In the genomic region with DNA sequence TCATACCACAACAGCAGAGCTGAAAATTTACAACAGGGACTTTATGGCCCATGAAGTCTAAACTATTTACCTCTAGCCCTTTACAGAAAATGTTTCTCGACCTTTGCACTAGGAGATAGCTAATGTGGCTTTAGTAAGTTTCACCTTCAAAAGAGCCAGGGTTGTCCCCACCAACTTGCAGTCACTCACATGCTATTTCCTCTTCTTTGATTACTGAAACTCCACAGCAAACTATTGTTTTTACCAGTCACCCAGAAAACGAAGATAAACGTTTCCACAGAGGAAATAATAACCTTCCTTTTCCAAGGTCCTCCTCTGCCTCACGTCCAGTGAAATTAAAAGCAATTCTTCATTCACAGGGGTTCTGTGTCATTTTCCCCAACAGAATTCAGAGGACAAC, we compare ENCODE assay signal across 10 cellular contexts. TPM values are rescaled to one million over a fixed set of nuclear protein-coding genes. Genes with fewer than 3 reads are reported as not detected.
A peak's percentile ranks its signal among the peaks of the same experiment; 100 is the strongest.
DNase-seq lines count a peak whose midpoint lies in the region; ATAC-seq, FAIRE-seq and TF ChIP-seq lines count a peak whose summit lies in the region.
"Had no signal": no experiment of that assay in that cellular context is flagged by ENCODE, and none has a peak within 500 bp of the region (broad histone marks: within the 10 kb centered on the region; RNA-seq: fewer than 3 reads in every experiment).

No MANE protein-coding gene starts in this region.

- peak; percentile 77 for FAIRE-seq in GM18507 (lab: Jason Lieb, UNC)

- H3K9me3 ChIP-seq in liver (ENCODE audit: control insufficient read depth in 4 of 4, low read length in 3 of 4): no peaks in the 10 kb centered on the region

- H3K36me3 ChIP-seq in liver (ENCODE audit: control insufficient read depth in 4 of 4, insufficient read depth in 3 of 4, low read depth in 1 of 4, low read length in 3 of 4): no peaks in the 10 kb centered on the region

- TF ChIP-seq RAD21 in liver (IDR thresholded peaks at IDR 0.05): no peak

- peaks cover 6 to 19% (median 12%) of the 10 kb centered on the region in 4 donors for H3K4me1 ChIP-seq in liver (ENCODE audit: control insufficient read depth in 4 of 4, insufficient read depth in 4 of 4, low read length in 3 of 4)

- ATAC-seq in GM21528 (IDR thresholded peaks at IDR 0.05; ENCODE audit: low FRiP score, unreplicated experiment) (peak; percentile 85), HG03378 (IDR thresholded peaks at IDR 0.05; ENCODE audit: unreplicated experiment) (peak; percentile 89)

- TF ChIP-seq CTCF in liver (IDR thresholded peaks at IDR 0.05; ENCODE audit: low read depth, low read length, missing input control): no peak

- DNase-seq in GM18507 (ENCODE audit: extremely low spot score, insufficient read length, low read depth) (peak; percentile 22), AG08395 (ENCODE audit: low spot score) (no peak), NCI-H345 (lab: John Stamatoyannopoulos, UW) (no peak)
- no peak for DNase-seq in activated T-cell treated with anti-CD3 and anti-CD28 coated beads, Interleukin-2, amount 50 U/mL, for 1 hour
- no peak for DNase-seq in activated CD4-positive, alpha-beta T cell treated with anti-CD3 and anti-CD28 coated beads for 48 hours
- DNase-seq: foreskin fibroblast, KBM-7 had no signal

- WGBS in liver: 39% methylated on average over 4 of the region's 4 CpGs

- H3K27ac ChIP-seq in liver (ENCODE audit: low read depth in 1 of 2, low read length in 2 of 2): peak overlapping the region; percentile 38 to 50

- no peaks in the 10 kb centered on the region for H3K27me3 ChIP-seq in liver (ENCODE audit: control insufficient read depth in 4 of 4, insufficient read depth in 4 of 4, low read length in 3 of 4)

- no peak overlapping the region for H3K4me3 ChIP-seq in liver (ENCODE audit: low read depth in 1 of 3, low read length in 3 of 3)

- H3K9ac ChIP-seq in liver (ENCODE audit: low read depth in 1 of 2, low read length in 2 of 2): no peak overlapping the region

TF ChIP-seq in liver, 16 proteins besides CTCF, POLR2A, EP300 and RAD21:
- TF ChIP-seq HNF4A (conservative IDR thresholded peaks at IDR 0.05) (peak; percentile 40 to 46), YY1 (IDR thresholded peaks at IDR 0.05) (peak; percentile 41), FOXA1 (IDR thresholded peaks at IDR 0.05) (no peak), RXRA (IDR thresholded peaks at IDR 0.05) (peak in 1 of 2 donors; percentile 39), SP1 (IDR thresholded peaks at IDR 0.05) (peak; percentile 38), TAF1 (conservative IDR thresholded peaks at IDR 0.05) (no peak)
- TF ChIP-seq, protein P1, sequence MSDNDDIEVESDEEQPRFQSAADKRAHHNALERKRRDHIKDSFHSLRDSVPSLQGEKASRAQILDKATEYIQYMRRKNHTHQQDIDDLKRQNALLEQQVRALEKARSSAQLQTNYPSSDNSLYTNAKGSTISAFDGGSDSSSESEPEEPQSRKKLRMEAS (IDR thresholded peaks at IDR 0.05): peak; percentile 9

RNA-seq across cellular contexts. Expression of a gene that starts 48.2 kb away (rescaled TPM):
- 10 to 100 TPM in 1 of 2 donors, 1 to 10 TPM in 1; 4.5 to 11.8 TPM for total RNA-seq in liver
- 1 to 10 TPM; 8.9 to 9.2 TPM for polyA plus RNA-seq in liver
